1 cellular context compared by ENCODE assay signal in genomic region chr17:64506576-64507417, GRCh38.
TF ChIP-seq lines count a peak whose summit lies in the region.

Gene CEP95, plus strand, starts transcription at chr17:64506977. Its CDS starts 121 bp downstream, at chr17:64507098.

TF ChIP-seq in WTC11, 78 proteins besides CTCF, POLR2A, EP300 and RAD21 (continued from another document and continues in another):
- TF ChIP-seq ERG (CRISPR knock-in tag; IDR thresholded peaks at IDR 0.05) (no peak), ZNF281 (CRISPR knock-in tag; IDR thresholded peaks at IDR 0.05) (0 out of 2 replicates have a peak, but pooled peaks have one; percentile 42), ZNF425 (CRISPR knock-in tag; conservative IDR thresholded peaks at IDR 0.05) (no peak), MLX (CRISPR knock-in tag; IDR thresholded peaks at IDR 0.05) (no peak), RORB (CRISPR knock-in tag; IDR thresholded peaks at IDR 0.05) (no peak), MAX (CRISPR knock-in tag; IDR thresholded peaks at IDR 0.05) (peak; percentile 64), KAT7 (CRISPR knock-in tag; IDR thresholded peaks at IDR 0.05; ENCODE audit: borderline replicate concordance) (peak; percentile 10; the same call in 1 of the 2 replicates), JUN (CRISPR knock-in tag; IDR thresholded peaks at IDR 0.05) (0 out of 2 replicates have a peak, but pooled peaks have one; percentile 57), ZNF263 (CRISPR knock-in tag; IDR thresholded peaks at IDR 0.05; ENCODE audit: low read depth) (no peak), USF2 (CRISPR knock-in tag; IDR thresholded peaks at IDR 0.05) (peak; percentile 93), ZBTB21 (CRISPR knock-in tag; IDR thresholded peaks at IDR 0.05; ENCODE audit: borderline replicate concordance) (no peak), HMGA2 (CRISPR knock-in tag; IDR thresholded peaks at IDR 0.05) (no peak), IRF1 (CRISPR knock-in tag; IDR thresholded peaks at IDR 0.05) (no peak), CREM (CRISPR knock-in tag; IDR thresholded peaks at IDR 0.05) (no peak; the same call in 1 of the 2 replicates), IRF2 (CRISPR knock-in tag; IDR thresholded peaks at IDR 0.05; ENCODE audit: borderline replicate concordance, low read depth) (0 out of 2 replicates have a peak, but pooled peaks have one; percentile 22), ATF1 (CRISPR knock-in tag; IDR thresholded peaks at IDR 0.05) (no peak), MXD4 (CRISPR knock-in tag; IDR thresholded peaks at IDR 0.05; ENCODE audit: borderline replicate concordance) (no peak), CBFB (CRISPR knock-in tag; IDR thresholded peaks at IDR 0.05; ENCODE audit: low read depth) (no peak), ZSCAN18 (CRISPR knock-in tag; IDR thresholded peaks at IDR 0.05) (no peak), MYBL2 (CRISPR knock-in tag; IDR thresholded peaks at IDR 0.05) (peak; percentile 44), ZMAT4 (CRISPR knock-in tag; IDR thresholded peaks at IDR 0.05) (no peak), ZNF512 (CRISPR knock-in tag; IDR thresholded peaks at IDR 0.05; ENCODE audit: borderline replicate concordance) (no peak), NFYB (CRISPR knock-in tag; conservative IDR thresholded peaks at IDR 0.05; ENCODE audit: low read depth) (peak; percentile 52; the same call in 1 of the 2 replicates), ZNF423 (CRISPR knock-in tag; IDR thresholded peaks at IDR 0.05) (no peak), ZNF396 (CRISPR knock-in tag; IDR thresholded peaks at IDR 0.05; ENCODE audit: borderline replicate concordance) (no peak), CREB1 (CRISPR knock-in tag; IDR thresholded peaks at IDR 0.05) (no peak), ARID4B (CRISPR knock-in tag; IDR thresholded peaks at IDR 0.05; ENCODE audit: borderline replicate concordance) (peak; percentile 61), ZNF671 (CRISPR knock-in tag; IDR thresholded peaks at IDR 0.05) (no peak), GABPB1 (CRISPR knock-in tag; IDR thresholded peaks at IDR 0.05) (peak; percentile 54; the same call in 1 of the 2 replicates), CDX4 (CRISPR knock-in tag; IDR thresholded peaks at IDR 0.05; ENCODE audit: borderline replicate concordance) (no peak), JAZF1 (CRISPR knock-in tag; IDR thresholded peaks at IDR 0.05) (no peak), FOXP4 (CRISPR knock-in tag; IDR thresholded peaks at IDR 0.05) (peak; percentile 35; the same call in 1 of the 2 replicates), PREB (CRISPR knock-in tag; IDR thresholded peaks at IDR 0.05; ENCODE audit: borderline replicate concordance) (no peak; the same call in 1 of the 2 replicates), ETV6 (CRISPR knock-in tag; IDR thresholded peaks at IDR 0.05) (0 out of 2 replicates have a peak, but pooled peaks have one; percentile 16), NR2C2 (CRISPR knock-in tag; IDR thresholded peaks at IDR 0.05) (no peak)
